Comparison of ENCODE assay signal across 31 cellular contexts in the genomic region with DNA sequence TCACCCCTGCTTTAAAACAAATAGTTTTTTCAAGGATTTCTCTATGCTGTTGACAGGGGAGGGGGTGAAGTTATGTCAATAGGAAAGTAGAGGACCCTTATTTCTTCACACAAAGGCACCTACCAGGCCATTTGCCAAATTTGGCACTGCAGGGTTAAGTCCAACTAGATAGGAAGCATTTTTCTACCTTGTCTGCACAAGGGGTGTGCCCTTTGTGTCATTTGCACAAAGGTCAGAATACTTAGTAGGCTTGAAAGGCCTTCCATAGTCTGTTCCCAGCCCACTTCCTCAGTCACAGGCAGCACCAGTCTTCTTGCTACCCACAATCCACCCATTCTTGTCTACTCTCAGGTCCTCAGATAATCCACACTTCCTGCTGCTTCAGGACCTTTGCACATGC. TPM values are rescaled to one million over a fixed set of nuclear protein-coding genes. Genes with fewer than 3 reads are reported as not detected.
"Had no signal": no experiment of that assay in that cellular context is flagged by ENCODE, and none has a peak within 500 bp of the region (broad histone marks: within the 10 kb centered on the region; RNA-seq: fewer than 3 reads in every experiment).

No MANE protein-coding gene starts in this region.

- H3K9ac ChIP-seq: neural progenitor cell had no signal

- H3K27ac Mint-ChIP-seq: dendritic cell treated with granulocyte-macrophage colony-stimulating factor and Interleukin-4, amounts not matched to agents 40 ng/mL and 50 ng/mL, for 4 days; endodermal cell; immature natural killer cell; naive thymus-derived CD4-positive, alpha-beta T cell; nephron; neural progenitor cell; stimulated activated memory B cell treated with anti-CD40 and anti-IgM and Interleukin-4, amounts not matched to agents 10 μg/mL and 1 μg/mL and 100 μg/mL, for 72 hours had no signal

- H3K4me3 Mint-ChIP-seq: dendritic cell treated with granulocyte-macrophage colony-stimulating factor and Interleukin-4, amounts not matched to agents 40 ng/mL and 50 ng/mL, for 4 days; endodermal cell; immature natural killer cell; mesothelial cell of epicardium; naive thymus-derived CD4-positive, alpha-beta T cell; nephron; neural progenitor cell; stimulated activated memory B cell treated with anti-CD40 and anti-IgM and Interleukin-4, amounts not matched to agents 10 μg/mL and 1 μg/mL and 100 μg/mL, for 72 hours had no signal

- H3K9me3 ChIP-seq: colonic mucosa, esophagus muscularis mucosa, heart right ventricle, prostate gland, right atrium auricular region, sigmoid colon, spleen, thoracic aorta, tibial nerve, upper lobe of right lung, uterus had no signal

- H3K4me3 ChIP-seq: colonic mucosa, esophagus muscularis mucosa, heart right ventricle, lung, neural progenitor cell, prostate gland, right atrium auricular region, sigmoid colon, spleen, thoracic aorta, tibial nerve, upper lobe of right lung, uterus had no signal

- H3K4me2 ChIP-seq: neural progenitor cell had no signal

- H3K27me3 ChIP-seq: right atrium auricular region, upper lobe of right lung, uterus had no signal

- H3K4me1 ChIP-seq: colonic mucosa, esophagus muscularis mucosa, prostate gland, right atrium auricular region, sigmoid colon, tibial nerve, uterus had no signal

- DNase-seq: colonic mucosa; effector CD8-positive, alpha-beta T cell; endodermal cell; foreskin melanocyte; glutamatergic neuron; heart right ventricle; immature natural killer cell; islet precursor cell; kidney glomerular epithelial cell; left ventricle myocardium superior; mesenchymal stem cell; naive thymus-derived CD4-positive, alpha-beta T cell; sigmoid colon; spleen; stimulated activated CD4-positive, alpha-beta T cell treated with anti-CD3 and anti-CD28 coated beads, Interleukin-4, amount 100 ng/mL, for 4 hours; stimulated activated naive CD8-positive, alpha-beta T cell treated with anti-CD3 and anti-CD28 coated beads, Interleukin-15, Interleukin-2, amounts not matched to agents 100 U/mL and 50 U/mL, for 24 hours; upper lobe of right lung; uterus had no signal

- H3K36me3 Mint-ChIP-seq: immature natural killer cell; mesothelial cell of epicardium; naive thymus-derived CD4-positive, alpha-beta T cell; neural progenitor cell; stimulated activated memory B cell treated with anti-CD40 and anti-IgM and Interleukin-4, amounts not matched to agents 10 μg/mL and 1 μg/mL and 100 μg/mL, for 72 hours had no signal

- H3K4me1 Mint-ChIP-seq: immature natural killer cell had no signal

- H2AFZ ChIP-seq: neural progenitor cell had no signal

- H3K9me3 Mint-ChIP-seq: dendritic cell treated with granulocyte-macrophage colony-stimulating factor and Interleukin-4, amounts not matched to agents 40 ng/mL and 50 ng/mL, for 4 days; endodermal cell; mesothelial cell of epicardium; naive thymus-derived CD4-positive, alpha-beta T cell; nephron; stimulated activated memory B cell treated with anti-CD40 and anti-IgM and Interleukin-4, amounts not matched to agents 10 μg/mL and 1 μg/mL and 100 μg/mL, for 72 hours had no signal

- H3K27ac ChIP-seq: colonic mucosa, epithelial cell of prostate, esophagus muscularis mucosa, heart right ventricle, neural progenitor cell, prostate gland, right atrium auricular region, sigmoid colon, spleen, thoracic aorta, tibial nerve, upper lobe of right lung, uterus had no signal

- ATAC-seq: heart right ventricle; left ventricle myocardium superior; naive thymus-derived CD4-positive, alpha-beta T cell; stimulated activated memory B cell treated with anti-CD40 and anti-IgM and Interleukin-4, amounts not matched to agents 10 μg/mL and 1 μg/mL and 100 μg/mL, for 72 hours; stimulated activated naive CD8-positive, alpha-beta T cell treated with anti-CD3 and anti-CD28 coated beads, Interleukin-15, Interleukin-2, amounts not matched to agents 100 U/mL and 50 U/mL, for 24 hours; upper lobe of right lung had no signal

- H3K36me3 ChIP-seq: colonic mucosa, esophagus muscularis mucosa, heart right ventricle, neural progenitor cell, prostate gland, right atrium auricular region, sigmoid colon, spleen, thoracic aorta, tibial nerve, upper lobe of right lung, uterus had no signal

RNA-seq across cellular contexts. Expression of gene TACSTD2, which starts 7.0 kb away (rescaled TPM):
- total RNA-seq: osteocyte had no signal
- polyA plus RNA-seq: immature natural killer cell; naive thymus-derived CD4-positive, alpha-beta T cell had no signal
